In genomic region chr2:10668402-10669012, GRCh38 we compare ENCODE assay signal across 8 cellular contexts. TPM values are rescaled to one million over a fixed set of nuclear protein-coding genes. Genes with fewer than 3 reads are reported as not detected.
DNase-seq lines count a peak whose midpoint lies in the region; ATAC-seq, FAIRE-seq and TF ChIP-seq lines count a peak whose summit lies in the region.

No MANE protein-coding gene starts in this region.

- H3K9me3 Mint-ChIP-seq in CD4-positive, alpha-beta memory T cell, result no peaks in the 10 kb centered on the region

- ATAC-seq in GM19455 (IDR thresholded peaks at IDR 0.05; ENCODE audit: unreplicated experiment), result peak; percentile 63

- CTCF ChIA-PET in CD4-positive, alpha-beta memory T cell (lab: Charles Lee; ENCODE audit: partially characterized antibody), result interaction anchor here (0.6 to 2.4 kb wide), 5 partner anchors 15 to 878 kb away, joined by 3 to 10 read pairs (median 4); no protein-coding TSS in a partner anchor

- peak; percentile 59 for TF ChIP-seq CTCF in astrocyte of the spinal cord (IDR thresholded peaks at IDR 0.05; ENCODE audit: low read depth, low read length)

- H3K4me3 Mint-ChIP-seq in CD4-positive, alpha-beta memory T cell, result no peak overlapping the region

- no peaks in the 10 kb centered on the region for H3K4me1 ChIP-seq in CD4-positive, alpha-beta memory T cell (ENCODE audit: insufficient read depth, low read length)

- no peaks in the 10 kb centered on the region for H3K27me3 ChIP-seq in CD4-positive, alpha-beta memory T cell (ENCODE audit: insufficient read depth, low read length)

- H3K36me3 ChIP-seq in CD4-positive, alpha-beta memory T cell (ENCODE audit: insufficient read depth, low read length), result peaks cover 16% of the 10 kb centered on the region

- intact Hi-C loops in CD4-positive, alpha-beta memory T cell (cut with micrococcal nuclease), result loop anchor here (1.0 to 10.0 kb wide), 5 partner anchors 220 to 854 kb away; partner anchors contain the start of gene ODC1

- H3K9me3 ChIP-seq in CD4-positive, alpha-beta memory T cell (ENCODE audit: control insufficient read depth in 1 of 2, low read length in 2 of 2), result no peaks in the 10 kb centered on the region

- no peak overlapping the region for H3K27ac Mint-ChIP-seq in CD4-positive, alpha-beta memory T cell

- no peak for FAIRE-seq in urothelium cell line (lab: Jason Lieb, UNC)

- peak; percentile 43 to 63 (median 60) for DNase-seq in CD4-positive, alpha-beta memory T cell
- DNase-seq in NCI-H2171 treated with DMSO at 0.1 percent for 48 hours (lab: John Stamatoyannopoulos, UW), result peak; percentile 63
- DNase-seq in astrocyte of the spinal cord (ENCODE audit: low read depth, low spot score), result peak; percentile 74
- peak; percentile 71 for DNase-seq in kidney tubule cell (ENCODE audit: low spot score)
- DNase-seq in urothelium cell line (ENCODE audit: low spot score), result peak; percentile 35
- DNase-seq in T1000 (lab: John Stamatoyannopoulos, UW), result no peak
- DNase-seq in GM19240 (ENCODE audit: insufficient read length, low spot score), result no peak

- peaks cover 19 to 47% of the 10 kb centered on the region in 2 donors for H3K36me3 Mint-ChIP-seq in CD4-positive, alpha-beta memory T cell

- H3K4me3 ChIP-seq in CD4-positive, alpha-beta memory T cell (ENCODE audit: low read length in 2 of 2), result no peak overlapping the region
- H3K4me3 ChIP-seq in astrocyte of the spinal cord (ENCODE audit: low read depth, low read length), result no peak overlapping the region

- H3K27ac ChIP-seq in CD4-positive, alpha-beta memory T cell (ENCODE audit: low read depth, low read length), result no peak overlapping the region

- POLR2A ChIA-PET in CD4-positive, alpha-beta memory T cell (lab: Charles Lee; ENCODE audit: partially characterized antibody), result no interaction called here

- H3K4me1 Mint-ChIP-seq in CD4-positive, alpha-beta memory T cell, result peaks cover 0 to 4% (median under 1%) of the 10 kb centered on the region in 4 donors

- H3K27me3 Mint-ChIP-seq in CD4-positive, alpha-beta memory T cell, result no peaks in the 10 kb centered on the region

- in situ Hi-C loops in astrocyte of the spinal cord (cut with HindIII; ENCODE audit: low sequenced_read_pairs), result no loop called here

RNA-seq across cellular contexts. Expression of gene NOL10, which starts 21.3 kb away (rescaled TPM):
- total RNA-seq in CD4-positive, alpha-beta memory T cell, result 10 to 100 TPM; 21.3 to 22.7 TPM
- polyA plus RNA-seq in CD4-positive, alpha-beta memory T cell, result 10 to 100 TPM; 13.0 to 20.8 TPM

RNA-seq across cellular contexts. Expression of gene ATP6V1C2, which starts 52.9 kb away (rescaled TPM):
- not detected for total RNA-seq in CD4-positive, alpha-beta memory T cell
- under 1 TPM; 0.17 to 0.20 TPM for polyA plus RNA-seq in CD4-positive, alpha-beta memory T cell

Comparison
In these comparisons a context has a peak if more than half of its experiments do, and no peak if none do; other contexts are left out.
1. DNase-seq: peak in CD4-positive, alpha-beta memory T cell (5 of 5), NCI-H2171 treated with DMSO at 0.1 percent for 48 hours (single experiment), astrocyte of the spinal cord (single experiment), kidney tubule cell (single experiment) and urothelium cell line (single experiment); none in T1000 (single experiment) and GM19240 (single experiment).